Comparison of ENCODE assay signal across 10 cellular contexts in the genomic region with DNA sequence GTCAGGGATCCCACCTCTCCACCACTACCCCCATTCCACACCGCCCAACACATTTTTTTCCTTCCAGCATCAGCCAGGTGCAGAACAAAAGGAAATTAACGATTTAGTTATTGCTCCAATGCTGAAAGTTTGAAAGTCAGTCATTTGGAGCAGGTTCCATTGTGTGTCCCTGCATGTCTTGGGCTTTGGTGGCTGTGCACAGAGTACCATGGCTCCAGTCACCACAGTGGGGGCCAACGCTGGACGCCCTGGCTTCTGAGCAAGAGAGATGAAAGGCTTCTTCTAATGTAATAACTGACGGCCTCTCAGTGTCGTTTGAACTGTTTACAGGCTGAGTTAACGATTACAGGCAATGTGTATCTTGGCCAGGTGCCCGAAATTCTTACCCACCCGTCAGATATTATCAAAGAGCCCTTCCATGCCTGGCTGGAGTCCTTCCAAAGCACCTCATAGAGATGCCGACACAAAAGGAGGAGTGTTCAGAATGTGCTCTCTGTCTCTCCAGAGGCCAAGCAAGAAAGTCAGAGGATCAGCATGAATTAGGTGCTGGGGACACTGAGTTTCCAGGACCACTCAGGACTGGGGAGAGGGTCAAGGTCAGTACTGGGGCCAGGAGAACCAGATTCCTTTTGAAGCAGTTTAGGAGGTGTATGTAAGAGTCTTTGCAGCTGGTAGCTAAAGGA. TPM values are rescaled to one million over a fixed set of nuclear protein-coding genes. Genes with fewer than 3 reads are reported as not detected.
DNase-seq lines count a peak whose midpoint lies in the region; ATAC-seq, FAIRE-seq and TF ChIP-seq lines count a peak whose summit lies in the region.
"Had no signal": no experiment of that assay in that cellular context is flagged by ENCODE, and none has a peak within 500 bp of the region (broad histone marks: within the 10 kb centered on the region; RNA-seq: fewer than 3 reads in every experiment).

No MANE protein-coding gene starts in this region.

- H3K9me3 Mint-ChIP-seq in CD4-positive, alpha-beta memory T cell, result no peaks in the 10 kb centered on the region
- H3K9me3 Mint-ChIP-seq: naive B cell; stimulated activated memory B cell treated with anti-CD40 and anti-IgM and Interleukin-4, amounts not matched to agents 10 μg/mL and 1 μg/mL and 100 μg/mL, for 72 hours had no signal

- POLR2A ChIA-PET in A673 (lab: Charles Lee; ENCODE audit: low non-redundant PET), result interaction anchor here (0.6 kb wide), 1 partner anchor 1281 kb away, joined by 10 read pairs; no protein-coding TSS in a partner anchor
- POLR2A ChIA-PET in CD4-positive, alpha-beta memory T cell (lab: Charles Lee; ENCODE audit: partially characterized antibody), result no interaction called here

- H3K9me3 ChIP-seq in A673 (ENCODE audit: low read depth, low read length, poor library complexity, severe bottlenecking) (no peaks in the 10 kb centered on the region), left ventricle myocardium inferior (replicated peaks) (no peaks in the 10 kb centered on the region)
- no peaks in the 10 kb centered on the region for H3K9me3 ChIP-seq in CD4-positive, alpha-beta memory T cell (ENCODE audit: control insufficient read depth in 1 of 2, low read length in 2 of 2)

- H3K4me1 ChIP-seq in A673 (ENCODE audit: insufficient read depth, low read length, poor library complexity, severe bottlenecking) (no peaks in the 10 kb centered on the region), left ventricle myocardium inferior (peaks cover 11% of the 10 kb centered on the region)
- H3K4me1 ChIP-seq in CD4-positive, alpha-beta memory T cell (ENCODE audit: insufficient read depth, low read length), result no peaks in the 10 kb centered on the region

- CTCF ChIA-PET in A673 (lab: Charles Lee), result no interaction called here
- CTCF ChIA-PET in CD4-positive, alpha-beta memory T cell (lab: Charles Lee; ENCODE audit: partially characterized antibody), result interaction anchor here (1.1 kb wide), 1 partner anchor 9 kb away, joined by 3 read pairs; no protein-coding TSS in a partner anchor

- no peak overlapping the region for H3K27ac Mint-ChIP-seq in CD4-positive, alpha-beta memory T cell
- H3K27ac Mint-ChIP-seq: naive B cell; stimulated activated memory B cell treated with anti-CD40 and anti-IgM and Interleukin-4, amounts not matched to agents 10 μg/mL and 1 μg/mL and 100 μg/mL, for 72 hours had no signal

- DNase-seq in A673 (ENCODE audit: low spot score) (peak; percentile 25), NCI-H1092 (lab: John Stamatoyannopoulos, UW) (peak; percentile 83), SHP77 (lab: John Stamatoyannopoulos, UW) (peak; percentile 85 to 86), left ventricle myocardium inferior (no peak), D721Med (ENCODE audit: insufficient read length, low spot score) (no peak), NCI-H446 treated with DMSO at 0.1 percent for 48 hours (lab: John Stamatoyannopoulos, UW) (no peak)
- no peak for DNase-seq in CD4-positive, alpha-beta memory T cell
- DNase-seq: naive B cell had no signal

- H3K27me3 ChIP-seq in A673 (replicated peaks; ENCODE audit: insufficient read depth, low read depth, low read length, poor library complexity), result peaks cover 50% of the 10 kb centered on the region
- H3K27me3 ChIP-seq in left ventricle myocardium inferior (ENCODE audit: low read depth), result peaks cover 18% of the 10 kb centered on the region
- no peaks in the 10 kb centered on the region for H3K27me3 ChIP-seq in CD4-positive, alpha-beta memory T cell (ENCODE audit: insufficient read depth, low read length)

- no peaks in the 10 kb centered on the region for H3K36me3 ChIP-seq in A673 (ENCODE audit: insufficient read depth, low read length, poor library complexity, severe bottlenecking)
- no peaks in the 10 kb centered on the region for H3K36me3 ChIP-seq in left ventricle myocardium inferior
- no peaks in the 10 kb centered on the region for H3K36me3 ChIP-seq in CD4-positive, alpha-beta memory T cell (ENCODE audit: insufficient read depth, low read length)

- FAIRE-seq in D721Med (lab: Jason Lieb, UNC), result no peak

- intact Hi-C loops in A673 (cut with micrococcal nuclease; ENCODE audit: unreplicated experiment) (no loop called here), left ventricle myocardium inferior (cut with micrococcal nuclease) (no loop called here)
- intact Hi-C loops in CD4-positive, alpha-beta memory T cell (cut with micrococcal nuclease), result no loop called here

- H3K4me3 ChIP-seq in A673 (ENCODE audit: low read depth, low read length, poor library complexity, severe bottlenecking) (no peak overlapping the region), left ventricle myocardium inferior (no peak overlapping the region)
- no peak overlapping the region for H3K4me3 ChIP-seq in CD4-positive, alpha-beta memory T cell (ENCODE audit: low read length in 2 of 2)

- BruUV-seq in A673 (replicated peaks; lab: Mats Ljungman, UMichigan), result no TSS peak

- TF ChIP-seq CTCF in A673 (conservative IDR thresholded peaks at IDR 0.05; ENCODE audit: low read depth, low read length) (no peak), left ventricle myocardium inferior (IDR thresholded peaks at IDR 0.05; ENCODE audit: borderline replicate concordance) (no peak), D721Med (IDR thresholded peaks at IDR 0.05; ENCODE audit: insufficient read depth, missing control alignments) (no peak)

- H3K4me3 Mint-ChIP-seq in CD4-positive, alpha-beta memory T cell, result no peak overlapping the region
- H3K4me3 Mint-ChIP-seq: naive B cell; stimulated activated memory B cell treated with anti-CD40 and anti-IgM and Interleukin-4, amounts not matched to agents 10 μg/mL and 1 μg/mL and 100 μg/mL, for 72 hours had no signal

- no peak for ATAC-seq in GM21737 (IDR thresholded peaks at IDR 0.05; ENCODE audit: unreplicated experiment)
- ATAC-seq: stimulated activated memory B cell treated with anti-CD40 and anti-IgM and Interleukin-4, amounts not matched to agents 10 μg/mL and 1 μg/mL and 100 μg/mL, for 72 hours had no signal

- H3K36me3 Mint-ChIP-seq in CD4-positive, alpha-beta memory T cell, result no peaks in the 10 kb centered on the region
- H3K36me3 Mint-ChIP-seq: naive B cell had no signal

- peaks cover 0 to 12% (median 4%) of the 10 kb centered on the region in 4 donors for H3K4me1 Mint-ChIP-seq in CD4-positive, alpha-beta memory T cell
- H3K4me1 Mint-ChIP-seq: naive B cell; stimulated activated memory B cell treated with anti-CD40 and anti-IgM and Interleukin-4, amounts not matched to agents 10 μg/mL and 1 μg/mL and 100 μg/mL, for 72 hours had no signal

- no peak overlapping the region for H3K27ac ChIP-seq in A673 (ENCODE audit: low read depth, low read length, poor library complexity, severe bottlenecking)
- H3K27ac ChIP-seq in left ventricle myocardium inferior (replicated peaks), result peak overlapping the region; percentile 19
- no peak overlapping the region for H3K27ac ChIP-seq in CD4-positive, alpha-beta memory T cell (ENCODE audit: low read depth, low read length)

- no peaks in the 10 kb centered on the region for H3K27me3 Mint-ChIP-seq in CD4-positive, alpha-beta memory T cell
- H3K27me3 Mint-ChIP-seq: naive B cell; stimulated activated memory B cell treated with anti-CD40 and anti-IgM and Interleukin-4, amounts not matched to agents 10 μg/mL and 1 μg/mL and 100 μg/mL, for 72 hours had no signal

RNA-seq across cellular contexts. Expression of a gene that starts 25.9 kb away (rescaled TPM):
- total RNA-seq in A673 (2021) (0.04 TPM in 1 of 2 replicates, not detected in the other), left ventricle myocardium inferior (4.7 TPM)
- 1 to 10 TPM; 1.2 to 1.6 TPM for total RNA-seq in CD4-positive, alpha-beta memory T cell
- polyA plus RNA-seq in CD4-positive, alpha-beta memory T cell, result 1 to 10 TPM in 1 of 2 donors, not detected in 1; 2.3 TPM

RNA-seq across cellular contexts. Expression of a gene that starts 39.4 kb away (rescaled TPM):
- total RNA-seq in A673 (2021) (93.1 and 106 TPM in 2 replicates), left ventricle myocardium inferior (55.2 TPM)
- 10 to 100 TPM; 61.4 to 75.2 TPM for total RNA-seq in CD4-positive, alpha-beta memory T cell
- 100 to 1,000 TPM in 1 of 2 donors, 10 to 100 TPM in 1; 94.4 to 120 TPM for polyA plus RNA-seq in CD4-positive, alpha-beta memory T cell

Comparison
In these comparisons a context has a peak if more than half of its experiments do, and no peak if none do; other contexts are left out.
1. DNase-seq: peak in A673 (single experiment), NCI-H1092 (single experiment) and SHP77 (2 of 2); none in left ventricle myocardium inferior (single experiment), D721Med (single experiment), NCI-H446 treated with DMSO at 0.1 percent for 48 hours (single experiment) and CD4-positive, alpha-beta memory T cell (0 of 5).